ENCODE assay signal across 8 cellular contexts in the genomic region with DNA sequence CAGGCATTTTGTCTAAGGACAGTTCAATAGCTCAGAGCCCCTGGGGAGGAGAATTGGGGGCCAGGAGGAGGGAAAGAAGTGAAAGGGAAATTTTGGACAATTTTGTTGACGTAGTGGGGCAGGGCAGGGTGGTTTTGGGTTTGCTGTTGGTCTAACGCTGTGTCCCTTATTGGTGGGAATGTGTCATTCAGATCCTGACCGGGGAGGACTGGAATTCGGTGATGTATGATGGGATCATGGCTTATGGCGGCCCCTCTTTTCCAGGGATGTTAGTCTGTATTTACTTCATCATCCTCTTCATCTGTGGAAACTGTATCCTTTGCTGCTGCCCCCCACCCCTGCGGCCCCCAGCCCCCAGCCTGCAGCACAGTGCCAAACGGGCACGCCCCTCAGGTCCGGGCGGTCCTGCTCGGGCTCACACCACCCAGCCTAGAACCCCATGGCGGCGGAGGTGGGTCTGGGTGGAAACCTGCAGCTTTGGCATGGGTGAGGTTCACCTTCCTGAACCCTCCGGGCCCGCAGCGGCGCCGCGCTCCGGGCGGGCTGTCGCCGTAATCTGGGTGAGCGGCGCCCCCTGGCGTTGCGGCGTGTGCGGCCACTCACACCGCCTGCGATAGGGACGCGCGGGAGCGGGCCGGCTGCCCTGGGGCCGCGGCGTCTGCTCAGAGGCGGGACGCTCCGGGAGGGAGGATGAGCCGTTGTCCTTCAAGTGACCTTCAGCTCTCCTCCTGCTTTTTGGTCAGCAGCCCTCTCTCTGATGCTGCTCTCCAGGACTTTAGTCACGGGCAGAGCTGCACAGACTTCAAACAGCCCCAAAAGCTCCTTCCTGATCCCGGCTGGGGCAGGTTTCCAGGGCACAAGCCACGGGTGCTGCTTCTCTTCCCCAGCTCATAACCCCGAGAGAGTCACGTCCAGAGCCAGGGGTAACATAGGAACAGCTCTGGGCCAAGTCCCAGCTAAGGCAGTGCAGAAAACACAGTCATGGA.
DNase-seq lines count a peak whose midpoint lies in the region; ATAC-seq and TF ChIP-seq lines count a peak whose summit lies in the region.

No MANE protein-coding gene starts in this region.

- H3K4me1 Mint-ChIP-seq in GM23338, result peaks cover 15% of the 10 kb centered on the region
- H3K4me1 Mint-ChIP-seq in activated T-helper 17 cell treated with anti-CD3 and anti-CD28 coated beads, Interleukin-2, amount 50 U/mL, for 72 hours, result no peaks in the 10 kb centered on the region
- H3K4me1 Mint-ChIP-seq in neural progenitor cell, result peaks cover 4% of the 10 kb centered on the region

- H3K79me2 ChIP-seq in GM23338 (replicated peaks; ENCODE audit: insufficient read depth), result no peaks in the 10 kb centered on the region
- no peaks in the 10 kb centered on the region for H3K79me2 ChIP-seq in neural progenitor cell (ENCODE audit: low read depth)

- H3K4me2 ChIP-seq in GM23338 (no peak overlapping the region; the same call in 1 of the 2 replicates), neural progenitor cell (peak overlapping the region; percentile 75)

- peaks cover 14% of the 10 kb centered on the region for H3K27me3 Mint-ChIP-seq in GM23338 (ENCODE audit: insufficient read depth, low read depth, poor library complexity)
- H3K27me3 Mint-ChIP-seq in activated T-helper 17 cell treated with anti-CD3 and anti-CD28 coated beads, Interleukin-2, amount 50 U/mL, for 72 hours, result peaks cover 50% of the 10 kb centered on the region
- peaks cover 8% of the 10 kb centered on the region for H3K27me3 Mint-ChIP-seq in neural progenitor cell (ENCODE audit: insufficient read depth, low read depth)

- H3K27ac ChIP-seq in GM23338 (ENCODE audit: low read depth) (no peak overlapping the region), neural progenitor cell (no peak overlapping the region)

- H3K4me3 ChIP-seq in GM23338 (no peak overlapping the region), foreskin fibroblast (ENCODE audit: low read depth in 1 of 2, low read length in 2 of 2) (no peak overlapping the region), neural progenitor cell (peak overlapping the region; percentile 38)

- H3K36me3 Mint-ChIP-seq in GM23338 (ENCODE audit: low read depth) (no peaks in the 10 kb centered on the region), neural progenitor cell (no peaks in the 10 kb centered on the region)
- no peaks in the 10 kb centered on the region for H3K36me3 Mint-ChIP-seq in activated T-helper 17 cell treated with anti-CD3 and anti-CD28 coated beads, Interleukin-2, amount 50 U/mL, for 72 hours (ENCODE audit: low read depth)

- DNase-seq in AML-193 (lab: John Stamatoyannopoulos, UW) (peak; percentile 30 to 39), GM23338 (ENCODE audit: low spot score) (peak; percentile 83), NOMO-1 treated with dmso at 0.1 percent for 144 hours (lab: John Stamatoyannopoulos, UW; ENCODE audit: unreplicated experiment) (peak; percentile 33), foreskin fibroblast (peak; percentile 22 to 82), neural progenitor cell (ENCODE audit: low spot score) (peak; percentile 83), ureter (ENCODE audit: low spot score) (peak; percentile 70)

- H3K9me2 ChIP-seq in GM23338 (ENCODE audit: insufficient read depth), result no peaks in the 10 kb centered on the region

- H3K4me3 Mint-ChIP-seq in GM23338, result 0 out of 3 replicates have a peak overlapping the region, but pooled peaks have one; percentile 24
- no peak overlapping the region for H3K4me3 Mint-ChIP-seq in activated T-helper 17 cell treated with anti-CD3 and anti-CD28 coated beads, Interleukin-2, amount 50 U/mL, for 72 hours
- H3K4me3 Mint-ChIP-seq in neural progenitor cell, result no peak overlapping the region

- H3K4me1 ChIP-seq in GM23338 (ENCODE audit: insufficient read depth), result peaks cover 5% of the 10 kb centered on the region; the same call in 1 of the 2 replicates
- no peaks in the 10 kb centered on the region for H3K4me1 ChIP-seq in neural progenitor cell

- H3K27me3 ChIP-seq in GM23338 (ENCODE audit: insufficient read depth) (peaks cover 4% of the 10 kb centered on the region; the same call in 1 of the 2 replicates), neural progenitor cell (peaks cover 59% of the 10 kb centered on the region)

- H2AFZ ChIP-seq in GM23338 (peak overlapping the region; percentile 84; the same call in 1 of the 2 replicates), neural progenitor cell (replicated peaks) (no peak overlapping the region)

- H3K36me3 ChIP-seq in GM23338 (ENCODE audit: insufficient read depth), result no peaks in the 10 kb centered on the region
- no peaks in the 10 kb centered on the region for H3K36me3 ChIP-seq in neural progenitor cell

- no peak overlapping the region for H3K9ac ChIP-seq in neural progenitor cell

- no peak overlapping the region for H3K27ac Mint-ChIP-seq in GM23338
- no peak overlapping the region for H3K27ac Mint-ChIP-seq in activated T-helper 17 cell treated with anti-CD3 and anti-CD28 coated beads, Interleukin-2, amount 50 U/mL, for 72 hours
- no peak overlapping the region for H3K27ac Mint-ChIP-seq in neural progenitor cell

- H3K9me3 Mint-ChIP-seq in GM23338 (no peaks in the 10 kb centered on the region; the same call in 2 of the 3 replicates), neural progenitor cell (no peaks in the 10 kb centered on the region)
- H3K9me3 Mint-ChIP-seq in activated T-helper 17 cell treated with anti-CD3 and anti-CD28 coated beads, Interleukin-2, amount 50 U/mL, for 72 hours, result no peaks in the 10 kb centered on the region

- TF ChIP-seq CTCF in GM23338 (conservative IDR thresholded peaks at IDR 0.05; ENCODE audit: low read depth in 2 of 2), result peak; percentile 67 to 91
- peak; percentile 68 for TF ChIP-seq CTCF in foreskin fibroblast (IDR thresholded peaks at IDR 0.05; ENCODE audit: low read depth, low read length)
- TF ChIP-seq CTCF in neural progenitor cell (IDR thresholded peaks at IDR 0.05), result peak; percentile 94

- H3F3A ChIP-seq in GM23338 (replicated peaks; ENCODE audit: low read depth), result no peaks in the 10 kb centered on the region
- H3F3A ChIP-seq in neural progenitor cell (ENCODE audit: low read depth), result no peaks in the 10 kb centered on the region

- no peaks in the 10 kb centered on the region; the same call in 1 of the 2 replicates for H4K20me1 ChIP-seq in GM23338 (replicated peaks; ENCODE audit: insufficient read depth)
- H4K20me1 ChIP-seq in neural progenitor cell (ENCODE audit: low read depth), result no peaks in the 10 kb centered on the region

- no peaks in the 10 kb centered on the region for H3K9me3 ChIP-seq in neural progenitor cell (ENCODE audit: low read depth)

- ATAC-seq in GM23338 (peak; percentile 96), GM18861 (IDR thresholded peaks at IDR 0.05; ENCODE audit: unreplicated experiment) (no peak)
- peak; percentile 84 for ATAC-seq in activated T-helper 17 cell treated with anti-CD3 and anti-CD28 coated beads, Interleukin-2, amount 50 U/mL, for 72 hours (replicated peaks)

TF ChIP-seq in GM23338, 12 proteins besides CTCF, POLR2A, EP300 and RAD21:
- TF ChIP-seq CREB1 (CRISPR knock-in tag; IDR thresholded peaks at IDR 0.05; ENCODE audit: low read depth) (0 out of 2 replicates have a peak, but pooled peaks have one; percentile 16), EZH2 (IDR thresholded peaks at IDR 0.05; ENCODE audit: low read depth, unreplicated experiment) (no peak), NANOG (IDR thresholded peaks at IDR 0.05; ENCODE audit: borderline replicate concordance) (no peak)

Comparison
In these comparisons a context has a peak if more than half of its experiments do, and no peak if none do; other contexts are left out.
1. DNase-seq: peak in every context shown above with its lines; median percentile 83 in GM23338; 83 in neural progenitor cell; 70 in ureter; 52 in foreskin fibroblast; 34 in AML-193; 33 in NOMO-1 treated with dmso at 0.1 percent for 144 hours.